Comparison of ENCODE assay signal across 19 cellular contexts in genomic region chr6:121413831-121414368, GRCh38. TPM values are rescaled to one million over a fixed set of nuclear protein-coding genes. Genes with fewer than 3 reads are reported as not detected.
"Had no signal": no experiment of that assay in that cellular context is flagged by ENCODE, and none has a peak within 500 bp of the region (broad histone marks: within the 10 kb centered on the region; RNA-seq: fewer than 3 reads in every experiment).

No MANE protein-coding gene starts in this region.

- H3K4me1 ChIP-seq: adrenal gland, psoas muscle, right lobe of liver had no signal

- H3K4me3 ChIP-seq: adrenal gland, dorsolateral prefrontal cortex, esophagus muscularis mucosa, mucosa of descending colon, psoas muscle, right lobe of liver had no signal

- DNase-seq: activated CD4-positive, alpha-beta memory T cell treated with anti-CD3 and anti-CD28 coated beads for 36 hours; activated CD4-positive, CD25-positive, alpha-beta regulatory T cell treated with anti-CD3 and anti-CD28 coated beads, Interleukin-2, amount 50 U/mL, for 72 hours; activated naive CD4-positive, alpha-beta T cell treated with Interleukin-2 at 50 U/mL for 16 hours; activated T-cell treated with anti-CD3 and anti-CD28 coated beads, Interleukin-2, amount 50 U/mL, for 72 hours; adrenal gland; brain microvascular endothelial cell; dorsolateral prefrontal cortex; hypothalamus; mucosa of descending colon; nucleus accumbens; psoas muscle; right lobe of liver; SHP77 treated with DMSO at 0.1 percent for 48 hours; stimulated activated CD4-positive, alpha-beta T cell treated with anti-CD3 and anti-CD28 coated beads, Interleukin-2, amount 100 ng/mL, for 24 hours; stimulated activated naive B cell treated with anti-CD40 and anti-IgM and Interleukin-4, amounts not matched to agents 10 μg/mL and 1 μg/mL and 100 μg/mL, for 72 hours; SW 1271; trophoblast cell had no signal

- H3K9me3 ChIP-seq: adrenal gland, esophagus muscularis mucosa, mucosa of descending colon, psoas muscle, right lobe of liver had no signal

- H3K27ac ChIP-seq: adrenal gland, brain microvascular endothelial cell, dorsolateral prefrontal cortex, psoas muscle, right lobe of liver had no signal

- H3K36me3 ChIP-seq: adrenal gland, brain microvascular endothelial cell, esophagus muscularis mucosa, right lobe of liver had no signal

- H3K27me3 ChIP-seq: adrenal gland, brain microvascular endothelial cell, dorsolateral prefrontal cortex, esophagus muscularis mucosa, right lobe of liver had no signal

- ATAC-seq: activated T-cell treated with anti-CD3 and anti-CD28 coated beads, Interleukin-2, amount 50 U/mL, for 72 hours; mucosa of descending colon; natural killer cell treated with Interleukin-12 subunit alpha and Interleukin-12 subunit beta and Interleukin-15 and Interleukin-18, amount 100 ng/mL, for 72 hours; psoas muscle; right lobe of liver; stimulated activated naive B cell treated with anti-CD40 and anti-IgM and Interleukin-4, amounts not matched to agents 10 μg/mL and 1 μg/mL and 100 μg/mL, for 72 hours had no signal

RNA-seq across cellular contexts. Expression of gene GJA1, which starts 21.5 kb away (rescaled TPM):
- total RNA-seq: activated CD4-positive, alpha-beta memory T cell treated with anti-CD3 and anti-CD28 coated beads for 36 hours; natural killer cell treated with Interleukin-12 subunit alpha and Interleukin-12 subunit beta and Interleukin-15 and Interleukin-18, amount 100 ng/mL, for 72 hours had no signal
